ENCODE assay signal across 1 cellular context in genomic region chr6:122751291-122751690, GRCh38.
TF ChIP-seq lines count a peak whose summit lies in the region.

No MANE protein-coding gene starts in this region.

TF ChIP-seq in IMR-90, 13 proteins besides CTCF, POLR2A, EP300 and RAD21 (continued from another document):
- no peak for TF ChIP-seq ELK1 (IDR thresholded peaks at IDR 0.05; ENCODE audit: borderline replicate concordance, low read depth, low read length)
